In genomic region chr17:1942066-1942365, GRCh38 we compare ENCODE assay signal across 22 cellular contexts.
"Had no signal": no experiment of that assay in that cellular context is flagged by ENCODE, and none has a peak within 500 bp of the region (broad histone marks: within the 10 kb centered on the region; RNA-seq: fewer than 3 reads in every experiment).

No MANE protein-coding gene starts in this region.

- H3K4me1 ChIP-seq: foreskin keratinocyte, transverse colon had no signal

- H3K4me3 Mint-ChIP-seq: dendritic cell treated with granulocyte-macrophage colony-stimulating factor and Interleukin-4, amounts not matched to agents 40 ng/mL and 50 ng/mL, for 4 days; endodermal cell; naive B cell; nephron; stimulated activated memory B cell treated with anti-CD40 and anti-IgM and Interleukin-4, amounts not matched to agents 10 μg/mL and 1 μg/mL and 100 μg/mL, for 72 hours had no signal

- H3K36me3 Mint-ChIP-seq: naive B cell; stimulated activated memory B cell treated with anti-CD40 and anti-IgM and Interleukin-4, amounts not matched to agents 10 μg/mL and 1 μg/mL and 100 μg/mL, for 72 hours had no signal

- H3K9me3 ChIP-seq: ovary, stomach, thoracic aorta, transverse colon had no signal

- H3K27ac Mint-ChIP-seq: dendritic cell treated with granulocyte-macrophage colony-stimulating factor and Interleukin-4, amounts not matched to agents 40 ng/mL and 50 ng/mL, for 4 days; endodermal cell; naive B cell; nephron; stimulated activated memory B cell treated with anti-CD40 and anti-IgM and Interleukin-4, amounts not matched to agents 10 μg/mL and 1 μg/mL and 100 μg/mL, for 72 hours had no signal

- H3K27me3 ChIP-seq: hepatocyte, ovary, transverse colon had no signal

- H3K4me2 ChIP-seq: hepatocyte had no signal

- H3K79me2 ChIP-seq: hepatocyte had no signal

- H3K27me3 Mint-ChIP-seq: naive B cell had no signal

- H3K4me3 ChIP-seq: hepatocyte, lung, ovary, stomach, thoracic aorta, transverse colon had no signal

- H2AFZ ChIP-seq: hepatocyte had no signal

- DNase-seq: effector CD4-positive, alpha-beta T cell; endodermal cell; erythroblast; foreskin keratinocyte; head of caudate nucleus; kidney; left colon; left ventricle myocardium superior; mesenchymal stem cell; naive B cell; ovary; stimulated activated CD4-positive, alpha-beta T cell treated with anti-CD3 and anti-CD28 coated beads, Interleukin-1b, Interleukin-23, amount 100 ng/mL, for 48 hours; stimulated activated CD4-positive, alpha-beta T cell treated with anti-CD3 and anti-CD28 coated beads, Interleukin-4, amount 100 ng/mL, for 24 hours; stomach; substantia nigra; transverse colon had no signal

- H3K4me1 Mint-ChIP-seq: naive B cell; stimulated activated memory B cell treated with anti-CD40 and anti-IgM and Interleukin-4, amounts not matched to agents 10 μg/mL and 1 μg/mL and 100 μg/mL, for 72 hours had no signal

- H3K36me3 ChIP-seq: ovary, stomach, thoracic aorta, transverse colon had no signal

- H3K27ac ChIP-seq: foreskin keratinocyte, hepatocyte, ovary, stomach, thoracic aorta, transverse colon had no signal

- H3K9me3 Mint-ChIP-seq: dendritic cell treated with granulocyte-macrophage colony-stimulating factor and Interleukin-4, amounts not matched to agents 40 ng/mL and 50 ng/mL, for 4 days; endodermal cell; nephron had no signal
